In the genomic region with DNA sequence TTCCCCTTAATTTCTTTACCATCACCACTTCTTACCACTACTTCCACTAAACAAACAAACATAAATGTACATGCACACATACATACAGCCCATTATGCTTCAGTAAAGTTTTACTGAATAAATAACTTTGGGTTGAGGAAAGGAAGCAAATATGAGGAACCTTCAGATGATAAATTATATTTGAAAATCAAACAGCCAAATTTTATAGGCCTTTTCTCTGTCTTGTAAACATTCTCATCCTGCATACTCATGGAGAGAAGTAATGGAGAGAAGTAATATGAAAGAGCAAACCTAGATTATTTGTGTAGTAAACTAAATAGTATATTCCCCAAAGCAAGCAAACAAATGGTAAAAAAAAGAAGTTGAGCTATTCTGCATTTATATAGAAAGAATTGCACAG, we compare ENCODE assay signal across 7 cellular contexts.
"Had no signal": no experiment of that assay in that cellular context is flagged by ENCODE, and none has a peak within 500 bp of the region (broad histone marks: within the 10 kb centered on the region; RNA-seq: fewer than 3 reads in every experiment).

No MANE protein-coding gene starts in this region.

- ATAC-seq: HepG2, K562 had no signal

- H3K27ac ChIP-seq: HL-60, KMS-11 had no signal

- DNase-seq: IMR-90, KBM-7, KG1 had no signal

- H3K4me3 ChIP-seq: K562 had no signal
